8 cellular contexts compared by ENCODE assay signal in the genomic region with DNA sequence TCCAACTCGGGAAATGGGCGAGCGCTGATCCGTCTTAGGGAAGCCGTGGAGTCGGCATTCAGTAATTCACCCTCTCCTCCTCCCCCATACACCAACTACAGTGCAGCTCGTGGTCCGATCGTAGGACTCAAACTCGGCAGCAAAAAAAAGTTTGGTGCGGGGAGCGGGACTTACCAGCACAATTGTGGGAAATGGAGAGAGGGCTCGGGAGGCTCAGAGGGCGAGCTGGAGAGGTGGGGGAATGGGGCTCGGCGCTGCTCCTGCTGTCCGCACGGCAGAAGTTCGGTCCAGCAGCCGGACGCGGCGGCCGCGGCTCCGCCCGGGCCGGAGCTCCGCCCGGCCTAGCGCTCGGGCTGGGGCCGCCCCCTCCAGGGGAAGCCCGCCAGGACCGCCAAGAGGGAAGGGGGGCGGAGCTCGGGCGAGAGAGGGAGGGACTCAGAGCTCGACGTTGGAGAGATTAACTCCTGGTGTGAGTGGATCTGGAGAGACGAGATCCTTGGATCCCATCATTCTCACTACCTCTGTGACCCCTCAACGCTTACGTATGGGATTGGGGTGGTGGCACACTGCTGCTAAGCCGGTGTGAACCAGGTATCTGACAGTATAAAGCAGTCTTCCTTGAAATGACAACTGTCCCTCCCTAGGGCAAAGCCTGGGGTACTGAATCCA. TPM values are rescaled to one million over a fixed set of nuclear protein-coding genes. Genes with fewer than 3 reads are reported as not detected.
DNase-seq lines count a peak whose midpoint lies in the region; ATAC-seq and TF ChIP-seq lines count a peak whose summit lies in the region.

No MANE protein-coding gene starts in this region.

- H3K9ac ChIP-seq in HUES48 (ENCODE audit: low read depth, low read length) (peak overlapping the region; percentile 60), OCI-LY1 (ENCODE audit: low read length) (peak overlapping the region; percentile 59)

- H3K4me1 ChIP-seq in HUES48 (ENCODE audit: control insufficient read depth, insufficient read depth, low read length) = peaks cover 3% of the 10 kb centered on the region; the same call in 1 of the 2 replicates
- peaks cover 12% of the 10 kb centered on the region for H3K4me1 ChIP-seq in OCI-LY1 (ENCODE audit: insufficient read depth, low read length, severe bottlenecking)
- H3K4me1 ChIP-seq in mucosa of descending colon (ENCODE audit: low read depth) = peaks cover 4% of the 10 kb centered on the region

- no peaks in the 10 kb centered on the region for H3K27me3 ChIP-seq in HUES48 (ENCODE audit: control insufficient read depth, insufficient read depth, low read length)
- no peaks in the 10 kb centered on the region for H3K27me3 ChIP-seq in OCI-LY1 (ENCODE audit: insufficient read depth, low read length)

- intact Hi-C loops in mucosa of descending colon (cut with DNase I, micrococcal nuclease) = no loop called here

- no peaks in the 10 kb centered on the region for H3F3A ChIP-seq in OCI-LY1 (ENCODE audit: insufficient read depth, low read length)

- H3K36me3 ChIP-seq in HUES48 (ENCODE audit: control insufficient read depth, insufficient read depth, low read length) = peaks cover 22% of the 10 kb centered on the region
- H3K36me3 ChIP-seq in OCI-LY1 (ENCODE audit: insufficient read depth, low read length) = peaks cover 4% of the 10 kb centered on the region; the same call in 1 of the 2 replicates
- H3K36me3 ChIP-seq in mucosa of descending colon (ENCODE audit: low read depth) = no peaks in the 10 kb centered on the region

- ATAC-seq in GM21381 (IDR thresholded peaks at IDR 0.05; ENCODE audit: unreplicated experiment) (peak; percentile 69), mucosa of descending colon (peak; percentile 84)

- H3K27ac ChIP-seq in HUES48 (ENCODE audit: low read depth, low read length) = peak overlapping the region; percentile 57
- H3K27ac ChIP-seq in OCI-LY1 (ENCODE audit: low read depth, low read length, poor library complexity, severe bottlenecking) = peak overlapping the region; percentile 4
- peak overlapping the region; percentile 65 for H3K27ac ChIP-seq in epithelial cell of prostate

- H3K9me3 ChIP-seq in HUES48 (ENCODE audit: control insufficient read depth, insufficient read depth, low read length) (no peaks in the 10 kb centered on the region), OCI-LY1 (ENCODE audit: low read length) (no peaks in the 10 kb centered on the region), mucosa of descending colon (no peaks in the 10 kb centered on the region)

- peak; percentile 92 for DNase-seq in Caki2 (ENCODE audit: low read depth)
- DNase-seq in activated T-cell treated with anti-CD3 and anti-CD28 coated beads for 24 hours (ENCODE audit: low read depth) = peak; percentile 75
- no peak for DNase-seq in epithelial cell of prostate (ENCODE audit: low read depth, low spot score)
- peak; percentile 90 to 94 (median 93) for DNase-seq in mucosa of descending colon
- DNase-seq in stimulated activated CD8-positive, alpha-beta memory T cell treated with anti-CD3 and anti-CD28 coated beads, Interleukin-4, amount 100 ng/mL, for 4 hours (ENCODE audit: low read depth in 2 of 2, low spot score in 1 of 2) = peak; percentile 48 to 64

- in situ Hi-C loops in Caki2 (cut with HindIII; ENCODE audit: low pct_unique_long_range_greater_than_20kb, low sequenced_read_pairs) = no loop called here

- TF ChIP-seq CTCF in OCI-LY1 (IDR thresholded peaks at IDR 0.05; ENCODE audit: low read length) = no peak
- TF ChIP-seq CTCF in mucosa of descending colon (IDR thresholded peaks at IDR 0.05) = no peak

- H3K4me2 ChIP-seq in OCI-LY1 (ENCODE audit: low read length) = peak overlapping the region; percentile 66

- peak overlapping the region; percentile 90 for H2AFZ ChIP-seq in OCI-LY1 (ENCODE audit: low read length)

- no peaks in the 10 kb centered on the region for H4K20me1 ChIP-seq in OCI-LY1 (ENCODE audit: insufficient read depth, low read length)

- no peaks in the 10 kb centered on the region for H3K9me2 ChIP-seq in OCI-LY1 (ENCODE audit: low read depth, low read length)

- no peaks in the 10 kb centered on the region for H3K79me2 ChIP-seq in OCI-LY1 (ENCODE audit: insufficient read depth, low read length)

- H3K4me3 ChIP-seq in HUES48 (ENCODE audit: low read depth, low read length) = peak overlapping the region; percentile 93
- peak overlapping the region; percentile 69 for H3K4me3 ChIP-seq in OCI-LY1 (ENCODE audit: low read depth, low read length, poor library complexity, severe bottlenecking)
- peak overlapping the region; percentile 63 for H3K4me3 ChIP-seq in mucosa of descending colon

RNA-seq across cellular contexts. Expression of a gene that starts 0.7 kb away (rescaled TPM):
- total RNA-seq in Caki2 (2014; rRNA removed; shearing (Covaris generic); ENCODE audit: low replicate concordance) = 5.0 and 8.1 TPM in 2 replicates
- 10 to 100 TPM; 11.6 to 26.6 (median 14.8) TPM for total RNA-seq in mucosa of descending colon

RNA-seq across cellular contexts. Expression of a gene that starts 14.2 kb away (rescaled TPM):
- total RNA-seq in Caki2 (2014; rRNA removed; shearing (Covaris generic); ENCODE audit: low replicate concordance) = 5.1 and 9.9 TPM in 2 replicates
- 1 to 10 TPM; 1.1 to 2.5 (median 1.3) TPM for total RNA-seq in mucosa of descending colon

RNA-seq across cellular contexts. Expression of a gene that starts 26.0 kb away (rescaled TPM):
- total RNA-seq in Caki2 (2014; rRNA removed; shearing (Covaris generic); ENCODE audit: low replicate concordance) = not detected in 2 replicates
- total RNA-seq in mucosa of descending colon = 1 to 10 TPM in 1 of 3 donors, under 1 TPM in 2; 0.26 to 5.6 (median 0.99) TPM

RNA-seq across cellular contexts. Expression of a gene that starts 35.6 kb away (rescaled TPM):
- total RNA-seq in Caki2 (2014; rRNA removed; shearing (Covaris generic); ENCODE audit: low replicate concordance) = 13.9 and 24.8 TPM in 2 replicates
- 10 to 100 TPM; 17.5 to 24.0 (median 23.0) TPM for total RNA-seq in mucosa of descending colon

RNA-seq across cellular contexts. Expression of a gene that starts 35.7 kb away (rescaled TPM):
- 13.1 and 14.5 TPM in 2 replicates for total RNA-seq in Caki2 (2014; rRNA removed; shearing (Covaris generic); ENCODE audit: low replicate concordance)
- 10 to 100 TPM in 1 of 3 donors, 1 to 10 TPM in 2; 8.3 to 13.6 (median 8.8) TPM for total RNA-seq in mucosa of descending colon

Comparison
In these comparisons a context has a peak if more than half of its experiments do, and no peak if none do; other contexts are left out.
1. H3K27ac ChIP-seq: peak in every context shown above with its lines; median percentile 65 in epithelial cell of prostate; 57 in HUES48; 4 in OCI-LY1.